In the genomic region with DNA sequence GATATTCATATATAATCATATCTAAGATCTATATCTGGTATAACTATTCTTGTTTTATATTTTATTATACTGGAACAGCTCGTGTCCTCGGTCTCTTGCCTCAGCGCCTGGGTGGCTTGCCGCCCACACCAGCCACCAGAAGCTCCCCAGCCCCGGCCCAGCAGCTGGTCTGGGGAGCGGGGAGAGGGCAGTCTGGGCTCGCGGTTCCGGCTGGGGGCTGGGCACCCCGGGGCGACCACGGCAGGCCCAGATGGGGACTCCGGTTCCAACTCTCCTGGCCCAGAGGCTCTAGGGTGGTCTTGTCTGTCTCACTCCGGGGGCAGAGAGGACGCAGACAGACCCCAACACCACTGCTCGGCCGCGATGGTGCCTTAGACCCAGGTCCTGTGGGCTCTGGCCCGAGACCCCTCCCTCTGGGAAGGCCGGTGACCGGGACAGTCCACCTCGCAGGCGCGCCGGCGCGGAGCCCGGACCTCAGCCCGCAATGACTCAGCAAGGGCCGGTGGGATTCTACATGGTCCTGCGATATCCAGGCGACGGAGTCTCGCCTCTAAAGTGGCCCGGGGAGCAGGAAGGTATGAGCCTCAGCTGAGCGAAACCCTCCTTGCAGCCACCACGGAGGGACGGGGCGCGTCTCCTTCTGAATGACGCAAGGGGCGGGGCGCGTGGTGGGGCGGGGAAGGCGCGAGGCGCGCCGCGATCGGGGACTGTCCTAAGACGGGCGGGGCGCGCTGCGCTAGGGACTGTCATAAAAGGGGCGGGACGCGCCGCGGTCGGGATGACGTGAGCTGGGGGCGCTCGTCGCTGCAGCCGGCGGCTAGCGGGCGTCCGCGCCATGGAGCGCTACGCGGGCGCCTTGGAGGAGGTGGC, we compare ENCODE assay signal across 9 cellular contexts. TPM values are rescaled to one million over a fixed set of nuclear protein-coding genes. Genes with fewer than 3 reads are reported as not detected.
DNase-seq lines count a peak whose midpoint lies in the region; ATAC-seq, FAIRE-seq and TF ChIP-seq lines count a peak whose summit lies in the region.
"Had no signal": no experiment of that assay in that cellular context is flagged by ENCODE, and none has a peak within 500 bp of the region (broad histone marks: within the 10 kb centered on the region; RNA-seq: fewer than 3 reads in every experiment).

A gene (plus strand): TSS at position 781 of the 870 bp plus-strand sequence. CDS start 55 bp downstream, at position 836.

- no peaks in the 10 kb centered on the region for H4K20me1 ChIP-seq in GM12878 (ENCODE audit: control insufficient read depth, insufficient read depth)

- no TSS peak for BruUV-seq in GM12878 (replicated peaks; lab: Mats Ljungman, UMichigan)

- CTCF ChIA-PET in GM12878 (lab: Yijun Ruan, JAX), result interaction anchor here (0.8 kb wide), 1 partner anchor 50 kb away, joined by 4 read pairs; no protein-coding TSS in a partner anchor

- TF ChIP-seq CTCF in GM12878 (IDR thresholded peaks at IDR 0.05 in 2 of 3, conservative IDR thresholded peaks at IDR 0.05 in 1 of 3; ENCODE audit: control insufficient read depth in 2 of 3, extremely low read depth in 1 of 3, insufficient read depth in 1 of 3, low read depth in 3 of 3, low read length in 3 of 3), result no peak

- no peak for TF ChIP-seq RAD21 in GM12878 (IDR thresholded peaks at IDR 0.05; ENCODE audit: insufficient read depth, low read depth, low read length)

- no peaks in the 10 kb centered on the region for H3K79me2 ChIP-seq in GM12878 (ENCODE audit: control insufficient read depth, insufficient read depth, low read length)

- H3K27ac ChIP-seq in GM12878 (ENCODE audit: control insufficient read depth, insufficient read depth), result no peak within 1 kb of the TSS
- H3K27ac ChIP-seq: esophagus squamous epithelium, KMS-11 had no signal

- RAD21 ChIA-PET in GM12878 (lab: Charles Lee; ENCODE audit: unreplicated experiment), result no interaction called here

- DNase-seq in GM12878 (ENCODE audit: low read depth, low spot score), result no peak
- no peak for DNase-seq in stimulated activated effector memory CD8-positive, alpha-beta T cell treated with anti-CD3 and anti-CD28 coated beads, Interleukin-12 subunit alpha, Interleukin-12 subunit beta, amount 100 ng/mL, for 72 hours (ENCODE audit: low spot score in 2 of 2)
- DNase-seq in activated CD4-positive, alpha-beta T cell treated with anti-CD3 and anti-CD28 coated beads, Interleukin-2, amount 50 U/mL, for 4 hours, result no peak
- DNase-seq in HUDEP-2 (lab: John Stamatoyannopoulos, UW; ENCODE audit: unreplicated experiment in 76 of 76), result no peak
- DNase-seq in NCI-H2171 treated with DMSO at 0.1 percent for 48 hours (lab: John Stamatoyannopoulos, UW), result no peak
- DNase-seq: esophagus squamous epithelium had no signal

- peak; percentile 80 for FAIRE-seq in GM12878 (lab: Jason Lieb, UNC)

- no peak within 1 kb of the TSS for H3K9ac ChIP-seq in GM12878 (ENCODE audit: control insufficient read depth, insufficient read depth, low read length)
- H3K9ac ChIP-seq: KMS-11 had no signal

- peak; percentile 95 for ATAC-seq in GM19452 (IDR thresholded peaks at IDR 0.05; ENCODE audit: unreplicated experiment)
- ATAC-seq in HG02943 (IDR thresholded peaks at IDR 0.05; ENCODE audit: low read depth, unreplicated experiment), result peak; percentile 86
- peak; percentile 98 for ATAC-seq in GM12878
- peak; percentile 98 for ATAC-seq in stimulated activated effector memory CD8-positive, alpha-beta T cell treated with anti-CD3 and anti-CD28 coated beads, Interleukin-12 subunit alpha, Interleukin-12 subunit beta, amount 100 ng/mL, for 72 hours

- in situ Hi-C loops in GM12878 (cut with MboI), result no loop called here

- SMC1A ChIA-PET in GM12878 (lab: Charles Lee; ENCODE audit: uncharacterized antibody, unreplicated experiment), result no interaction called here

- H3K36me3 Mint-ChIP-seq in stimulated activated effector memory CD8-positive, alpha-beta T cell treated with anti-CD3 and anti-CD28 coated beads, Interleukin-12 subunit alpha, Interleukin-12 subunit beta, amount 100 ng/mL, for 72 hours, result no peaks in the 10 kb centered on the region

- no peaks in the 10 kb centered on the region for H3K27me3 ChIP-seq in GM12878 (replicated peaks in 1 of 2; ENCODE audit: control insufficient read depth in 2 of 2, insufficient read depth in 2 of 2, low read length in 1 of 2)
- H3K27me3 ChIP-seq: esophagus squamous epithelium had no signal

- H3K4me3 Mint-ChIP-seq in stimulated activated effector memory CD8-positive, alpha-beta T cell treated with anti-CD3 and anti-CD28 coated beads, Interleukin-12 subunit alpha, Interleukin-12 subunit beta, amount 100 ng/mL, for 72 hours, result no peak within 1 kb of the TSS

- TF ChIP-seq EP300 in GM12878 (IDR thresholded peaks at IDR 0.05; ENCODE audit: borderline replicate concordance in 1 of 2, control insufficient read depth in 1 of 2, low read depth in 2 of 2, low read length in 2 of 2), result no peak

- no CpG with 5 or more reads among the region's 77 CpGs for WGBS in GM12878 (ENCODE audit: insufficient coverage, insufficient replicate concordance, low lambda C conversion rate, missing lambda C conversion rate)

- POLR2A ChIA-PET in GM12878 (lab: Charles Lee), result no interaction called here

- H3K4me1 Mint-ChIP-seq in stimulated activated effector memory CD8-positive, alpha-beta T cell treated with anti-CD3 and anti-CD28 coated beads, Interleukin-12 subunit alpha, Interleukin-12 subunit beta, amount 100 ng/mL, for 72 hours, result no peaks in the 10 kb centered on the region

- no peaks in the 10 kb centered on the region for H3K36me3 ChIP-seq in GM12878 (ENCODE audit: control insufficient read depth in 2 of 2, insufficient read depth in 2 of 2, low read length in 1 of 2)
- H3K36me3 ChIP-seq: esophagus squamous epithelium had no signal

- H3K9me3 Mint-ChIP-seq in stimulated activated effector memory CD8-positive, alpha-beta T cell treated with anti-CD3 and anti-CD28 coated beads, Interleukin-12 subunit alpha, Interleukin-12 subunit beta, amount 100 ng/mL, for 72 hours, result no peaks in the 10 kb centered on the region

- H3K27ac Mint-ChIP-seq in stimulated activated effector memory CD8-positive, alpha-beta T cell treated with anti-CD3 and anti-CD28 coated beads, Interleukin-12 subunit alpha, Interleukin-12 subunit beta, amount 100 ng/mL, for 72 hours, result no peak within 1 kb of the TSS

- H3K4me1 ChIP-seq in GM12878 (ENCODE audit: control insufficient read depth, insufficient read depth, low read length), result no peaks in the 10 kb centered on the region
- H3K4me1 ChIP-seq: esophagus squamous epithelium had no signal

- intact Hi-C loops in GM12878 (cut with micrococcal nuclease; ENCODE audit: unreplicated experiment), result no loop called here

- H3K9me3 ChIP-seq in GM12878 (replicated peaks; ENCODE audit: control insufficient read depth, insufficient read depth, low read length), result no peaks in the 10 kb centered on the region
- H3K9me3 ChIP-seq: esophagus squamous epithelium had no signal

- no peak for TF ChIP-seq POLR2A in GM12878 (IDR thresholded peaks at IDR 0.05; ENCODE audit: low read depth, low read length)

- H3K4me2 ChIP-seq in GM12878 (ENCODE audit: control insufficient read depth, insufficient read depth), result no peak within 1 kb of the TSS
- H3K4me2 ChIP-seq: KMS-11 had no signal

- H3K4me3 ChIP-seq in GM12878, result no peak within 1 kb of the TSS
- H3K4me3 ChIP-seq: esophagus squamous epithelium had no signal

- no peak within 1 kb of the TSS for H2AFZ ChIP-seq in GM12878 (ENCODE audit: control insufficient read depth, low read depth, low read length)

TF ChIP-seq in GM12878, 131 proteins besides CTCF, POLR2A, EP300 and RAD21 (continues in another document):
- TF ChIP-seq POLR2AphosphoS5 (IDR thresholded peaks at IDR 0.05; ENCODE audit: low read length) (no peak), CHD4 (IDR thresholded peaks at IDR 0.05) (no peak)

RNA-seq across cellular contexts. Expression of the gene that starts here (rescaled TPM):
- 0.65 and 0.76 TPM in 2 replicates for total RNA-seq in GM12878 (2013; cell fraction: nucleolus; rRNA removed)
- total RNA-seq in GM12878 (2014; rRNA removed) (0.11 and 0.27 TPM in 2 replicates), GM12878 (2014; rRNA removed; fragmentation: Illumina TruSeq; extraction: Trizol) (0.13 TPM in 1 of 2 replicates, not detected in the other), GM12878 (2021) (0.13 and 0.31 TPM in 2 replicates)
- not detected for polyA plus RNA-seq in GM12878 (2011; ENCODE audit: low read depth)
- polyA plus RNA-seq in GM12878 (2011; rRNA removed) (0.19 and 0.30 TPM in 2 replicates), GM12878 (2014; fragmentation: Illumina TruSeq; extraction: Trizol) (0.06 and 0.19 TPM in 2 replicates), GM12878 (2014; fragmentation: Nextera tagmentation; extraction: Ambion mirVana) (not detected), GM12878 (2014; rRNA removed) (0.08 and 0.22 TPM in 2 replicates), GM12878 (2016; fragmentation: Nextera tagmentation; extraction: Ambion mirVana) (under 1 TPM; 0.36 to 0.54 TPM)
- 0.43 and 0.84 TPM in 2 replicates for polyA plus RNA-seq in GM12878 (2011; cell fraction: cytosol; rRNA removed)
- 0.59 and 1.1 TPM in 2 replicates for polyA plus RNA-seq in GM12878 (2011; cell fraction: nucleus; rRNA removed)
- 0.11 and 0.16 TPM in 2 replicates for polyA plus RNA-seq in GM12878 (2012)
- 0.31 TPM in 1 of 2 replicates, not detected in the other for polyA minus RNA-seq in GM12878 (2011; rRNA and poly(A)+ RNA removed)
- not detected in 2 replicates for polyA minus RNA-seq in GM12878 (2011; cell fraction: cytosol; rRNA and poly(A)+ RNA removed)
- 0.77 and 1.1 TPM in 2 replicates for polyA minus RNA-seq in GM12878 (2011; cell fraction: nucleus; rRNA and poly(A)+ RNA removed)
